22 cellular contexts compared by ENCODE assay signal in genomic region chr3:100234364-100234763, GRCh38.
"Had no signal": no experiment of that assay in that cellular context is flagged by ENCODE, and none has a peak within 500 bp of the region (broad histone marks: within the 10 kb centered on the region; RNA-seq: fewer than 3 reads in every experiment).

No MANE protein-coding gene starts in this region.

- H3K36me3 ChIP-seq: SJSA1 had no signal

- H3K27me3 ChIP-seq: SJSA1 had no signal

- H3K4me3 ChIP-seq: SJSA1, SK-N-MC had no signal

- DNase-seq: KBM-7, MV-4-11, NCI-H1048, NCI-H1105, NCI-H1417 treated with DMSO at 0.1 percent for 48 hours, NCI-H146, NCI-H1694 treated with DMSO at 0.1 percent for 48 hours, NCI-H1930, NCI-H2081, NCI-H2171, NCI-H226, NCI-H446, NCI-H510A, NCI-H524 treated with DMSO at 0.1 percent for 48 hours, NCI-H69, NCI-H774, Right ventricle myocardium superior, RPMI8226, SIG-M5 had no signal

- H3K27ac ChIP-seq: SJSA1, SK-N-MC had no signal

- H3K27me3 Mint-ChIP-seq: IgD-negative memory B cell had no signal

- H3K36me3 Mint-ChIP-seq: IgD-negative memory B cell had no signal
